25 cellular contexts compared by ENCODE assay signal in the genomic region with DNA sequence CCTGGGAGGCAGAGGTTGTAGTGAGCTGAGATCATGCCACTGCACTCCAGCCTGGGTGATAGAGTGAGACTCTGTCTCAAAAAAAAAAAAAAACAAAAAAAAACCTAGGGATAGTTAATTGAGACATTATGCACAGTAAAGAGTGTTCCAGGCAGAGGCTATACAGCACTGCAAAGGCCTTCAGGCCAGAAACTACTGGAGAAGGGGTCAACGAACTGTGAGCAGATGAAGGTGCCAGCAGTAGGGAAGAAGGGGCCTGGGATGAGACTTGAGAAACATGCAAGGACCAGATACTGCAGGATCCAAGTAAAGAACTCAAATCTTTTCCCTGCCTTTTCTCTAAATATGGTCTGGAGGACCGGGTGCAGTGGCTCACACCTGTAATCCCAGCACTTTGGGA.
"Had no signal": no experiment of that assay in that cellular context is flagged by ENCODE, and none has a peak within 500 bp of the region (broad histone marks: within the 10 kb centered on the region; RNA-seq: fewer than 3 reads in every experiment).

No MANE protein-coding gene starts in this region.

- ATAC-seq: left cardiac atrium, left lung, natural killer cell, upper lobe of right lung had no signal

- H3K27me3 Mint-ChIP-seq: naive B cell; progenitor cell of endocrine pancreas; stimulated activated naive CD8-positive, alpha-beta T cell treated with anti-CD3 and anti-CD28 coated beads, Interleukin-15, Interleukin-2, amounts not matched to agents 100 ng/mL and 50 ng/mL, for 24 hours had no signal

- DNase-seq: hippocampal formation; kidney glomerular epithelial cell; left cardiac atrium; left lung; mesendoderm; naive B cell; natural killer cell; nephron progenitor cell; ovary; small intestine; spleen; stimulated activated CD4-positive, alpha-beta T cell treated with anti-CD3 and anti-CD28 coated beads, Interleukin-1b, Interleukin-23, amount 100 ng/mL, for 48 hours; stimulated activated CD4-positive, alpha-beta T cell treated with anti-CD3 and anti-CD28 coated beads, Interleukin-2, amount 100 ng/mL, for 48 hours; stimulated activated naive CD4-positive, alpha-beta T cell; tibial artery; upper lobe of right lung had no signal

- H3K4me3 Mint-ChIP-seq: mesothelial cell of epicardium; naive B cell; natural killer cell; nephron progenitor cell; neural progenitor cell; stimulated activated naive CD8-positive, alpha-beta T cell treated with anti-CD3 and anti-CD28 coated beads, Interleukin-15, Interleukin-2, amounts not matched to agents 100 ng/mL and 50 ng/mL, for 24 hours had no signal

- H3K27ac ChIP-seq: left lung, neural progenitor cell, ovary, right atrium auricular region, sigmoid colon, spleen, suprapubic skin, thoracic aorta, tibial artery, upper lobe of right lung had no signal

- H3K9me3 ChIP-seq: left lung, ovary, right atrium auricular region, sigmoid colon, spleen, suprapubic skin, thoracic aorta, tibial artery, upper lobe of right lung had no signal

- H3K4me1 Mint-ChIP-seq: mesothelial cell of epicardium, nephron progenitor cell, neural progenitor cell had no signal

- H3K27me3 ChIP-seq: left lung, neural progenitor cell, ovary, right atrium auricular region, sigmoid colon, spleen, suprapubic skin, tibial artery, upper lobe of right lung had no signal

- H3K9me3 Mint-ChIP-seq: mesothelial cell of epicardium; naive B cell; natural killer cell; stimulated activated naive CD8-positive, alpha-beta T cell treated with anti-CD3 and anti-CD28 coated beads, Interleukin-15, Interleukin-2, amounts not matched to agents 100 ng/mL and 50 ng/mL, for 24 hours had no signal

- H3K4me3 ChIP-seq: left lung, lung, neural progenitor cell, ovary, right atrium auricular region, sigmoid colon, spleen, suprapubic skin, thoracic aorta, tibial artery, upper lobe of right lung had no signal

- H3K36me3 ChIP-seq: ovary had no signal

- H3K4me1 ChIP-seq: left lung, neural progenitor cell, right atrium auricular region, sigmoid colon, spleen, suprapubic skin, tibial artery, upper lobe of right lung had no signal

- H3K27ac Mint-ChIP-seq: mesothelial cell of epicardium; natural killer cell; nephron progenitor cell; neural progenitor cell; stimulated activated naive CD8-positive, alpha-beta T cell treated with anti-CD3 and anti-CD28 coated beads, Interleukin-15, Interleukin-2, amounts not matched to agents 100 ng/mL and 50 ng/mL, for 24 hours had no signal
